In the genomic region with DNA sequence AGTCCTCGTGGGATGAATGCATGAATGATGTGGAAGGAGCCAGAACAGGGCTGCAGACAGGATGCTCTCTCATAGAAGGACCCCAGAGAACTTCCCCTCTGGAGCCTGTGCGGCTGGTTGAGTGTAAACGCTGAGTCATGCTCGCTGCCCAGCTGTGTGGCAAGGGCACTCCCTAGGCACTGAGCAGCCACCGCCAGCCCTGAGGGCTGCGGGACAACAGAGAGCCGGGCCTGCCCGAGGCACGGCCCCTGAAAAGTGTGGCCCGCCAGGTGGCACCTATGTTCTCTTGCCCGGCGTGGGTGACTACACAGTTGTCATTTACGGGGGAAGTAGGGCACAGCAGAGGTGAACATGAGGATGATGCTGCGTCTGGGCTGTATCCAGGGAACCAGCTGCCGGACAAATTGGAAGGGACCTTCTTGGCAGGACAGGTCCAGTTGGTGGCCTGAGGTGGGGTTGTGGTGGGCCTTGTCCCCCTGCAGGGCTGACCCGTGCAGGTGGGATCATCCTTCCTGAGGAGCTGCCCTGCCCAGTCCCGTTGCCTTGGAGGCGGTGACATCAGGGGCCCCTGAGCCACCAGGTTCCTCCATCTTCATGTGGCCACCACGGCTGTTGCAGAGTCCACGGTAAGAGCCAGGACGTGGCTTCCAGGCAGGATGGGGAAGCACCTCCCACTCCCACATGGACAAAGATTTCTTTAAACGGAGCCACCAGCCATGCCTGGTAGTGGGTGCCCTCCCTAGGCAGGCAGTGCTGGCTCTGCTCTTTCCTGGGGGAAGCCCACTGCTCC, we compare ENCODE assay signal across 8 cellular contexts.
DNase-seq lines count a peak whose midpoint lies in the region; ATAC-seq, FAIRE-seq and TF ChIP-seq lines count a peak whose summit lies in the region.

No MANE protein-coding gene starts in this region.

- H3K4me3 Mint-ChIP-seq in H9, result no peak overlapping the region
- H3K4me3 Mint-ChIP-seq in T-helper 17 cell, result no peak overlapping the region

- TF ChIP-seq POLR2A in A549 (IDR thresholded peaks at IDR 0.05; ENCODE audit: low read length), result no peak

- CTCF ChIA-PET in A549 (lab: Yijun Ruan, JAX), result interaction anchor here (0.6 to 1.4 kb wide), 5 partner anchors 19 to 1992 kb away, joined by 3 to 5 read pairs (median 3); no protein-coding TSS in a partner anchor

- H2AK5ac ChIP-seq in H9 (ENCODE audit: insufficient read length, low read length), result no peak overlapping the region

- WGBS in A549 (ENCODE audit: missing lambda C conversion rate), result 61% methylated on average over 21 of the region's 22 CpGs
- no CpG with 5 or more reads among the region's 22 CpGs for WGBS in H9 (ENCODE audit: extremely low coverage, insufficient read length, low lambda C conversion rate)

- H3K4me1 Mint-ChIP-seq in H9 (peaks cover 68 to 80% of the 10 kb centered on the region in 2 experiments), T-helper 17 cell (peaks cover 13% of the 10 kb centered on the region)

- H3K27me3 Mint-ChIP-seq in H9 (ENCODE audit: low read depth), result peaks cover 16% of the 10 kb centered on the region
- peaks cover 42% of the 10 kb centered on the region for H3K27me3 Mint-ChIP-seq in T-helper 17 cell

- TF ChIP-seq CTCF in A549 (IDR thresholded peaks at IDR 0.05) (peak; percentile 6; the same call in 1 of the 3 replicates), H9 (conservative IDR thresholded peaks at IDR 0.05) (no peak), left lung (IDR thresholded peaks at IDR 0.05) (no peak)

- H2AFZ ChIP-seq in H9 (ENCODE audit: low read length), result no peak overlapping the region

- H3K56ac ChIP-seq in H9 (ENCODE audit: insufficient read length, low read depth, low read length), result no peak overlapping the region

- no peaks in the 10 kb centered on the region for H3K79me2 ChIP-seq in H9 (ENCODE audit: insufficient read depth, low read length)

- H2BK15ac ChIP-seq in H9 (ENCODE audit: low read depth, low read length), result no peak overlapping the region

- no peak overlapping the region for H2BK120ac ChIP-seq in H9 (ENCODE audit: low read depth, low read length, poor library complexity, severe bottlenecking)

- H3K79me1 ChIP-seq in H9 (ENCODE audit: insufficient read depth, low read depth, low read length, poor library complexity, severe bottlenecking), result no peaks in the 10 kb centered on the region

- H2BK5ac ChIP-seq in H9 (ENCODE audit: insufficient read length, low read length), result no peak overlapping the region

- peak overlapping the region in 2 of 3 experiments; percentile 23 to 70; a peak in 2 of 7 replicates for H3K27ac Mint-ChIP-seq in H9
- H3K27ac Mint-ChIP-seq in T-helper 17 cell, result no peak overlapping the region

- H3K36me3 ChIP-seq in left lung, result peaks cover 0 to under 1% of the 10 kb centered on the region in 2 donors

- no peak overlapping the region for H4K5ac ChIP-seq in H9 (ENCODE audit: insufficient read length, low read depth, low read length)

- peak overlapping the region; percentile 63 for H3K4me2 ChIP-seq in A549
- no peak overlapping the region for H3K4me2 ChIP-seq in H9 (ENCODE audit: insufficient read depth, insufficient read length, low read length)

- peaks cover 69% of the 10 kb centered on the region for H3K4me1 ChIP-seq in A549
- H3K4me1 ChIP-seq in H9 (ENCODE audit: insufficient read depth, low read length), result peaks cover 8% of the 10 kb centered on the region
- peaks cover 8 to 16% of the 10 kb centered on the region in 2 donors for H3K4me1 ChIP-seq in left lung

- H3K23ac ChIP-seq in H9 (ENCODE audit: insufficient read length, low read depth, low read length), result no peak overlapping the region

- H3K27me3 ChIP-seq in H9 (ENCODE audit: insufficient read depth, low read length) (no peaks in the 10 kb centered on the region), left lung (peaks cover 16 to 43% of the 10 kb centered on the region in 2 donors)

- no peak overlapping the region for H4K8ac ChIP-seq in H9 (replicated peaks; ENCODE audit: insufficient read length, low read depth, low read length)

- no peak overlapping the region; the same call in 1 of the 2 replicates for H3K14ac ChIP-seq in H9 (ENCODE audit: insufficient read depth, low read length)

- peaks cover 8% of the 10 kb centered on the region for H3K23me2 ChIP-seq in H9 (ENCODE audit: insufficient read length, low read depth, low read length, poor library complexity, severe bottlenecking)

- H3K27ac ChIP-seq in A549, result peak overlapping the region; percentile 94
- H3K27ac ChIP-seq in H9 (ENCODE audit: insufficient read length, low read depth, low read length), result no peak overlapping the region
- H3K27ac ChIP-seq in left lung, result no peak overlapping the region

- no peak overlapping the region for H3T11ph ChIP-seq in H9 (ENCODE audit: low read length)

- H3K9me3 ChIP-seq in A549, result no peaks in the 10 kb centered on the region
- no peaks in the 10 kb centered on the region for H3K9me3 ChIP-seq in H9 (ENCODE audit: control insufficient read depth, low read depth, low read length)
- H3K9me3 ChIP-seq in T-helper 17 cell (ENCODE audit: control insufficient read depth, low read length, poor library complexity, severe bottlenecking), result no peaks in the 10 kb centered on the region
- H3K9me3 ChIP-seq in left lung, result no peaks in the 10 kb centered on the region

- TF ChIP-seq EP300 in A549 (IDR thresholded peaks at IDR 0.05), result no peak

- H2BK12ac ChIP-seq in H9 (ENCODE audit: insufficient read length, low read depth, low read length), result no peak overlapping the region

- no peak overlapping the region for H3K18ac ChIP-seq in H9 (ENCODE audit: insufficient read length, low read depth, low read length)

- H4K91ac ChIP-seq in H9 (ENCODE audit: insufficient read length, low read depth, low read length), result no peak overlapping the region

- H2BK20ac ChIP-seq in H9 (ENCODE audit: low read depth, low read length, poor library complexity, severe bottlenecking), result no peak overlapping the region

- ATAC-seq in A549 (peak; percentile 21 to 53; a peak in 4 of 6 replicates), T-helper 17 cell (peak; percentile 35), left lung (peak; percentile 69)

- peak; percentile 58 to 60 for DNase-seq in A549 (ENCODE audit: low read depth in 1 of 2, low spot score in 1 of 2)
- DNase-seq in H9, result no peak
- no peak for DNase-seq in T-helper 17 cell
- DNase-seq in left lung, result peak; percentile 59 to 88
- no peak for DNase-seq in NCI-H526 treated with DMSO at 0.1 percent for 48 hours (lab: John Stamatoyannopoulos, UW)
- no peak for DNase-seq in islet precursor cell
- DNase-seq in NCI-H146 treated with DMSO at 0.1 percent for 48 hours (lab: John Stamatoyannopoulos, UW; ENCODE audit: unreplicated experiment), result no peak
- DNase-seq in SW 1271 (lab: John Stamatoyannopoulos, UW), result no peak

- H3K4ac ChIP-seq in H9 (ENCODE audit: low read depth, low read length), result no peak overlapping the region; the same call in 1 of the 2 replicates

- H3K36me3 Mint-ChIP-seq in H9 (ENCODE audit: insufficient read depth in 1 of 3, low read depth in 3 of 3), result peaks cover 2 to 9% (median 6%) of the 10 kb centered on the region in 3 experiments; a peak in 5 of 7 replicates
- H3K36me3 Mint-ChIP-seq in T-helper 17 cell (ENCODE audit: low read depth), result no peaks in the 10 kb centered on the region

- H3K4me3 ChIP-seq in A549, result no peak overlapping the region
- H3K4me3 ChIP-seq in left lung, result no peak overlapping the region

- no peak for FAIRE-seq in A549 (lab: Jason Lieb, UNC)

- no peak; a peak in 1 of 5 replicates for TF ChIP-seq RAD21 in A549 (conservative IDR thresholded peaks at IDR 0.05 in 1 of 2, IDR thresholded peaks at IDR 0.05 in 1 of 2)

- POLR2A ChIA-PET in A549 (lab: Yijun Ruan, JAX), result interaction anchor here (0.6 kb wide), 1 partner anchor 64 kb away, joined by 6 read pairs; no protein-coding TSS in a partner anchor

- H3K9me3 Mint-ChIP-seq in H9, result no peaks in the 10 kb centered on the region

- H4K20me1 ChIP-seq in H9 (ENCODE audit: control insufficient read depth, insufficient read depth, insufficient read length), result no peaks in the 10 kb centered on the region

- intact Hi-C loops in left lung (cut with DNase I), result no loop called here

- no peak overlapping the region for H3K9ac ChIP-seq in H9 (ENCODE audit: extremely low read depth, insufficient read length, low read length)

TF ChIP-seq in A549, 52 proteins besides CTCF, POLR2A, EP300 and RAD21:
- TF ChIP-seq NFE2L2 (conservative IDR thresholded peaks at IDR 0.05; ENCODE audit: low read length), result peak; percentile 98
- TF ChIP-seq SMC3 (IDR thresholded peaks at IDR 0.05), result peak; percentile 20; the same call in 1 of the 3 replicates
- TF ChIP-seq, protein P1, sequence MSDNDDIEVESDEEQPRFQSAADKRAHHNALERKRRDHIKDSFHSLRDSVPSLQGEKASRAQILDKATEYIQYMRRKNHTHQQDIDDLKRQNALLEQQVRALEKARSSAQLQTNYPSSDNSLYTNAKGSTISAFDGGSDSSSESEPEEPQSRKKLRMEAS (IDR thresholded peaks at IDR 0.05), result 0 out of 2 replicates have a peak, but pooled peaks have one; percentile 44
- TF ChIP-seq FOSL2 (IDR thresholded peaks at IDR 0.05), result no peak
- TF ChIP-seq FOSL2 (CRISPR knock-in tag; IDR thresholded peaks at IDR 0.05), result peak; percentile 67
- TF ChIP-seq MAFK (IDR thresholded peaks at IDR 0.05; ENCODE audit: partially characterized antibody), result peak; percentile 99
- TF ChIP-seq EHF (CRISPR knock-in tag; IDR thresholded peaks at IDR 0.05), result 0 out of 2 replicates have a peak, but pooled peaks have one; percentile 18
- TF ChIP-seq, protein P2, sequence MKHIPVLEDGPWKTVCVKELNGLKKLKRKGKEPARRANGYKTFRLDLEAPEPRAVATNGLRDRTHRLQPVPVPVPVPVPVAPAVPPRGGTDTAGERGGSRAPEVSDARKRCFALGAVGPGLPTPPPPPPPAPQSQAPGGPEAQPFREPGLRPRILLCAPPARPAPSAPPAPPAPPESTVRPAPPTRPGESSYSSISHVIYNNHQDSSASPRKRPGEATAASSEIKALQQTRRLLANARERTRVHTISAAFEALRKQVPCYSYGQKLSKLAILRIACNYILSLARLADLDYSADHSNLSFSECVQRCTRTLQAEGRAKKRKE (CRISPR knock-in tag; IDR thresholded peaks at IDR 0.05; ENCODE audit: low read depth), result peak; percentile 89
- 0 out of 2 replicates have a peak, but pooled peaks have one; percentile 60 for TF ChIP-seq TP53 (CRISPR knock-in tag; IDR thresholded peaks at IDR 0.05)
- no peak for TF ChIP-seq GATA3 (IDR thresholded peaks at IDR 0.05; ENCODE audit: borderline replicate concordance)
- peak; percentile 24; the same call in 1 of the 2 replicates for TF ChIP-seq ZNF302 (CRISPR knock-in tag; IDR thresholded peaks at IDR 0.05)
- no peak for TF ChIP-seq MAZ (IDR thresholded peaks at IDR 0.05; ENCODE audit: borderline replicate concordance, low read depth, low read length)

Comparison
In these comparisons a context has a peak if more than half of its experiments do, and no peak if none do; other contexts are left out.
1. DNase-seq: peak in A549 (2 of 2) and left lung (2 of 2); none in H9 (single experiment), T-helper 17 cell (0 of 3), NCI-H526 treated with DMSO at 0.1 percent for 48 hours (single experiment), islet precursor cell (single experiment), NCI-H146 treated with DMSO at 0.1 percent for 48 hours (single experiment) and SW 1271 (0 of 2).
2. H3K27ac ChIP-seq: peak in A549 (2 of 2); none in H9 (single experiment) and left lung (0 of 2).
3. Peak in every context shown above with its lines, with median percentiles within 50 percentile points of each other: ATAC-seq.